Comparison of ENCODE assay signal across 8 cellular contexts in genomic region chr11:64723117-64723906, GRCh38. TPM values are rescaled to one million over a fixed set of nuclear protein-coding genes. Genes with fewer than 3 reads are reported as not detected.
DNase-seq lines count a peak whose midpoint lies in the region; ATAC-seq, FAIRE-seq and TF ChIP-seq lines count a peak whose summit lies in the region.

Gene NRXN2, minus strand, starts transcription at chr11:64723197. Its CDS starts 9,498 bp downstream, at chr11:64713699.

- TF ChIP-seq POLR2A in H1 (IDR thresholded peaks at IDR 0.05; ENCODE audit: control extremely low read depth in 1 of 2, low read depth in 2 of 2, low read length in 2 of 2): no peak

- peaks cover 10 to 33% (median 25%) of the 10 kb centered on the region in 4 experiments for H3K4me1 ChIP-seq in H1 (replicated peaks in 1 of 4; ENCODE audit: control insufficient read depth in 3 of 4, insufficient read depth in 4 of 4, low read length in 3 of 4)

- peak within 1 kb of the TSS in 3 of 4 experiments; percentile 34 to 57 (median 48); a peak in 4 of 7 replicates for H3K9ac ChIP-seq in H1 (replicated peaks in 1 of 4; ENCODE audit: extremely low read depth in 1 of 4, low read depth in 3 of 4, low read length in 3 of 4)

- ATAC-seq in HG03521 (IDR thresholded peaks at IDR 0.05; ENCODE audit: unreplicated experiment): peak; percentile 76
- peak; percentile 100 for ATAC-seq in activated CD8-positive, alpha-beta memory T cell treated with anti-CD3 and anti-CD28 coated beads, Interleukin-2, amount 10 ng/mL, durations not matched to agents 7 days and 5 days

- peak in 1 of 2 experiments; percentile 47; a peak in 1 of 3 replicates for TF ChIP-seq EP300 in H1 (IDR thresholded peaks at IDR 0.05; ENCODE audit: borderline replicate concordance in 1 of 2, low read depth in 2 of 2, low read length in 2 of 2)

- no peak within 1 kb of the TSS for H2AK5ac ChIP-seq in H1 (ENCODE audit: low read depth, low read length)

- H3K4me3 ChIP-seq in H1 (ENCODE audit: extremely low read depth in 1 of 4, insufficient read depth in 2 of 4, low read depth in 3 of 4, low read length in 4 of 4): peak within 1 kb of the TSS; percentile 35 to 83 (median 47)

- H3K18ac ChIP-seq in H1 (ENCODE audit: extremely low read depth, low read length): peak within 1 kb of the TSS; percentile 60; the same call in 1 of the 2 replicates

- peaks cover 8% of the 10 kb centered on the region; the same call in 1 of the 2 replicates for H3K23me2 ChIP-seq in H1 (ENCODE audit: low read depth, low read length)

- H3K36me3 Mint-ChIP-seq in activated CD8-positive, alpha-beta memory T cell treated with anti-CD3 and anti-CD28 coated beads, Interleukin-2, amount 10 ng/mL, durations not matched to agents 7 days and 5 days: no peaks in the 10 kb centered on the region
- H3K36me3 Mint-ChIP-seq in mesothelial cell of epicardium: no peaks in the 10 kb centered on the region

- DNase-seq in AML-193 (lab: John Stamatoyannopoulos, UW) (peak; percentile 44), GM19240 (ENCODE audit: insufficient read length, low spot score) (peak; percentile 94), NCI-H82 (lab: John Stamatoyannopoulos, UW) (peak; percentile 88), H1 (ENCODE audit: low read depth in 1 of 2, low spot score in 2 of 2) (peak in 1 of 2 experiments; percentile 97), mesothelial cell of epicardium (ENCODE audit: low spot score in 2 of 2, unreplicated experiment in 2 of 2) (peak; percentile 71 to 88)
- DNase-seq in activated CD8-positive, alpha-beta memory T cell treated with anti-CD3 and anti-CD28 coated beads, Interleukin-2, amount 10 ng/mL, durations not matched to agents 7 days and 5 days: peak; percentile 92
- peak; percentile 64 to 67 for DNase-seq in stimulated activated CD8-positive, alpha-beta memory T cell treated with anti-CD3 and anti-CD28 coated beads, Interleukin-15, amount 100 ng/mL, for 4 hours (ENCODE audit: low read depth in 2 of 2)

- no peaks in the 10 kb centered on the region for H3K79me2 ChIP-seq in H1 (ENCODE audit: control insufficient read depth in 1 of 2, insufficient read depth in 2 of 2, low read length in 2 of 2)

- H3K4me2 ChIP-seq in H1 (ENCODE audit: insufficient read depth in 1 of 2, low read depth in 2 of 2, low read length in 2 of 2): peak within 1 kb of the TSS; percentile 1 to 80; a peak in 3 of 4 replicates

- H4K5ac ChIP-seq in H1 (ENCODE audit: insufficient read length, low read depth, low read length): peak within 1 kb of the TSS; percentile 46

- TF ChIP-seq RAD21 in H1 (IDR thresholded peaks at IDR 0.05 in 1 of 2, conservative IDR thresholded peaks at IDR 0.05 in 1 of 2; ENCODE audit: low read depth in 2 of 2, low read length in 2 of 2): peak; percentile 74 to 84

- peaks cover 30% of the 10 kb centered on the region for H3K27me3 Mint-ChIP-seq in activated CD8-positive, alpha-beta memory T cell treated with anti-CD3 and anti-CD28 coated beads, Interleukin-2, amount 10 ng/mL, durations not matched to agents 7 days and 5 days
- peaks cover 82% of the 10 kb centered on the region for H3K27me3 Mint-ChIP-seq in mesothelial cell of epicardium (ENCODE audit: low read depth)

- H4K8ac ChIP-seq in H1 (ENCODE audit: extremely low read depth, insufficient read depth, low read length): peak within 1 kb of the TSS; percentile 66

- H2BK120ac ChIP-seq in H1 (replicated peaks; ENCODE audit: low read depth, low read length): peak within 1 kb of the TSS; percentile 48

- WGBS in H1 (ENCODE audit: extremely low coverage in 1 of 2, insufficient coverage in 1 of 2, insufficient read length in 1 of 2, insufficient replicate concordance in 2 of 2, low coverage in 1 of 2, low lambda C conversion rate in 2 of 2, missing lambda C conversion rate in 1 of 2), 2 experiments: 4% methylated on average over 52 of the region's 66 CpGs; no CpG with 5 or more reads in 1 of the 2 experiments

- H3K27me3 ChIP-seq in H1 (replicated peaks in 1 of 4; ENCODE audit: control insufficient read depth in 3 of 4, extremely low read depth in 1 of 4, insufficient read depth in 3 of 4, low read length in 3 of 4): peaks cover 7 to 20% (median 16%) of the 10 kb centered on the region in 4 experiments

- peak in 2 of 3 experiments; percentile 90 to 91; a peak in 3 of 4 replicates for TF ChIP-seq CTCF in H1 (IDR thresholded peaks at IDR 0.05; ENCODE audit: control extremely low read depth in 1 of 3, insufficient read depth in 1 of 3, low read depth in 1 of 3, low read length in 3 of 3)
- peak; percentile 88 for TF ChIP-seq CTCF in mesothelial cell of epicardium (IDR thresholded peaks at IDR 0.05; ENCODE audit: unreplicated experiment)

- peaks cover 8% of the 10 kb centered on the region for H3K4me1 Mint-ChIP-seq in activated CD8-positive, alpha-beta memory T cell treated with anti-CD3 and anti-CD28 coated beads, Interleukin-2, amount 10 ng/mL, durations not matched to agents 7 days and 5 days
- no peaks in the 10 kb centered on the region for H3K4me1 Mint-ChIP-seq in mesothelial cell of epicardium

- peak within 1 kb of the TSS; percentile 58; the same call in 1 of the 2 replicates for H3K27ac ChIP-seq in H1 (ENCODE audit: low read depth, low read length)

- H3K14ac ChIP-seq in H1 (ENCODE audit: insufficient read length): no peak within 1 kb of the TSS

- CTCF ChIA-PET in activated CD8-positive, alpha-beta memory T cell treated with anti-CD3 and anti-CD28 coated beads, Interleukin-2, amount 10 ng/mL, durations not matched to agents 7 days and 5 days (lab: Charles Lee): interaction anchor here (1.7 kb wide), 1 partner anchor 34 kb away, joined by 7 read pairs; no protein-coding TSS in a partner anchor
- CTCF ChIA-PET in H1 (lab: Charles Lee; ENCODE audit: partially characterized antibody): no interaction called here

- POLR2A ChIA-PET in H1 (lab: Charles Lee; ENCODE audit: partially characterized antibody): interaction anchor here (1.6 kb wide), 1 partner anchor 10 kb away, joined by 4 read pairs; no protein-coding TSS in a partner anchor

- H4K20me1 ChIP-seq in H1 (replicated peaks in 1 of 2; ENCODE audit: control insufficient read depth in 1 of 2, insufficient read depth in 2 of 2, low read length in 2 of 2): no peaks in the 10 kb centered on the region

- H2BK15ac ChIP-seq in H1 (ENCODE audit: low read length): peak within 1 kb of the TSS; percentile 21

- peak within 1 kb of the TSS; percentile 7 for H3K56ac ChIP-seq in H1 (replicated peaks; ENCODE audit: insufficient read length, low read depth, low read length)

- H3K4ac ChIP-seq in H1 (replicated peaks; ENCODE audit: insufficient read length, low read depth, low read length): no peak within 1 kb of the TSS

- H3K36me3 ChIP-seq in H1 (ENCODE audit: control insufficient read depth in 2 of 4, insufficient read depth in 4 of 4, low read length in 3 of 4): no peaks in the 10 kb centered on the region

- FAIRE-seq in H1 (lab: Jason Lieb, UNC): no peak

- H2BK12ac ChIP-seq in H1 (ENCODE audit: low read depth, low read length): peak within 1 kb of the TSS; percentile 99; the same call in 1 of the 2 replicates

- H3K23ac ChIP-seq in H1 (ENCODE audit: insufficient read length): no peak within 1 kb of the TSS

- H2AFZ ChIP-seq in H1 (ENCODE audit: low read length): no peak within 1 kb of the TSS

- H3K27ac Mint-ChIP-seq in activated CD8-positive, alpha-beta memory T cell treated with anti-CD3 and anti-CD28 coated beads, Interleukin-2, amount 10 ng/mL, durations not matched to agents 7 days and 5 days: peak within 1 kb of the TSS; percentile 48
- no peak within 1 kb of the TSS for H3K27ac Mint-ChIP-seq in mesothelial cell of epicardium

- no peaks in the 10 kb centered on the region for H3K9me3 ChIP-seq in H1 (ENCODE audit: insufficient read depth in 2 of 2, low read depth in 1 of 2, low read length in 1 of 2)

- no peak within 1 kb of the TSS; the same call in 1 of the 2 replicates for H2BK5ac ChIP-seq in H1 (ENCODE audit: low read depth, low read length)

- no peaks in the 10 kb centered on the region for H3K9me3 Mint-ChIP-seq in activated CD8-positive, alpha-beta memory T cell treated with anti-CD3 and anti-CD28 coated beads, Interleukin-2, amount 10 ng/mL, durations not matched to agents 7 days and 5 days (ENCODE audit: low read depth)
- H3K9me3 Mint-ChIP-seq in mesothelial cell of epicardium: no peaks in the 10 kb centered on the region

- H3K4me3 Mint-ChIP-seq in activated CD8-positive, alpha-beta memory T cell treated with anti-CD3 and anti-CD28 coated beads, Interleukin-2, amount 10 ng/mL, durations not matched to agents 7 days and 5 days: peak within 1 kb of the TSS; percentile 56
- peak within 1 kb of the TSS; percentile 58 for H3K4me3 Mint-ChIP-seq in mesothelial cell of epicardium

- peak within 1 kb of the TSS; percentile 79 for H4K91ac ChIP-seq in H1 (replicated peaks; ENCODE audit: insufficient read length, low read length)

- peaks cover 4% of the 10 kb centered on the region; the same call in 1 of the 2 replicates for H3K79me1 ChIP-seq in H1 (ENCODE audit: low read depth, low read length)

- H2BK20ac ChIP-seq in H1 (ENCODE audit: low read length): no peak within 1 kb of the TSS; the same call in 1 of the 2 replicates

TF ChIP-seq in H1, 55 proteins besides CTCF, POLR2A, EP300 and RAD21 (continues in another document):
- TF ChIP-seq ASH2L (IDR thresholded peaks at IDR 0.05; ENCODE audit: low read length): peak; percentile 45
- TF ChIP-seq E2F6 (IDR thresholded peaks at IDR 0.05): no peak
- TF ChIP-seq PHF8 (conservative IDR thresholded peaks at IDR 0.05; ENCODE audit: low read depth, low read length): peak; percentile 47; the same call in 1 of the 2 replicates
- TF ChIP-seq RXRA (IDR thresholded peaks at IDR 0.05; ENCODE audit: insufficient read depth, low read depth, low read length): no peak
- no peak for TF ChIP-seq ZNF274 (IDR thresholded peaks at IDR 0.05; ENCODE audit: borderline replicate concordance, extremely low read depth, low read length)

RNA-seq across cellular contexts. Expression of gene NRXN2, which starts in this region (rescaled TPM):
- under 1 TPM; 0.23 to 0.40 TPM for total RNA-seq in activated CD8-positive, alpha-beta memory T cell treated with anti-CD3 and anti-CD28 coated beads, Interleukin-2, amount 10 ng/mL, durations not matched to agents 7 days and 5 days
- 11.4 and 11.5 TPM in 2 replicates for total RNA-seq in H1 (2021; fragmentation: NEBNext Ultra II Directional; extraction: Animal tissue kit (Norgen Biotek cat#: 25700))
- polyA plus RNA-seq in H1 (2011; rRNA removed): 1.3 and 5.7 TPM in 2 replicates
- polyA plus RNA-seq in H1 (2011; cell fraction: cytosol; rRNA removed): 2.4 TPM
- 7.0 TPM for polyA plus RNA-seq in H1 (2011; cell fraction: nucleus; rRNA removed)
- polyA plus RNA-seq in H1 (2012, experiment 1 of 2): 6.8 to 12.4 TPM (median 9.6 TPM) in 4 replicates
- 4.9 TPM for polyA plus RNA-seq in H1 (2012, experiment 2 of 2)
- 11.2 TPM for polyA plus RNA-seq in H1 (2013, experiment 1 of 2)
- 12.9 TPM for polyA plus RNA-seq in H1 (2013, experiment 2 of 2)
- 10.7 and 12.0 TPM in 2 replicates for polyA minus RNA-seq in H1 (2011; rRNA and poly(A)+ RNA removed)
- polyA minus RNA-seq in H1 (2011; cell fraction: cytosol; rRNA and poly(A)+ RNA removed): 8.7 TPM
- polyA minus RNA-seq in H1 (2011; cell fraction: nucleus; rRNA and poly(A)+ RNA removed): 10.3 TPM
- total RNA-seq in mesothelial cell of epicardium: 9.8 to 14.0 TPM (median 12.0 TPM) in 3 replicates

Comparison
In these comparisons a context has a peak if more than half of its experiments do, and no peak if none do; other contexts are left out.
1. Peak in DNase-seq and ATAC-seq in activated CD8-positive, alpha-beta memory T cell treated with anti-CD3 and anti-CD28 coated beads, Interleukin-2, amount 10 ng/mL, durations not matched to agents 7 days and 5 days; RNA of the gene not detected or under 1 TPM.